19 cellular contexts compared by ENCODE assay signal in the genomic region with DNA sequence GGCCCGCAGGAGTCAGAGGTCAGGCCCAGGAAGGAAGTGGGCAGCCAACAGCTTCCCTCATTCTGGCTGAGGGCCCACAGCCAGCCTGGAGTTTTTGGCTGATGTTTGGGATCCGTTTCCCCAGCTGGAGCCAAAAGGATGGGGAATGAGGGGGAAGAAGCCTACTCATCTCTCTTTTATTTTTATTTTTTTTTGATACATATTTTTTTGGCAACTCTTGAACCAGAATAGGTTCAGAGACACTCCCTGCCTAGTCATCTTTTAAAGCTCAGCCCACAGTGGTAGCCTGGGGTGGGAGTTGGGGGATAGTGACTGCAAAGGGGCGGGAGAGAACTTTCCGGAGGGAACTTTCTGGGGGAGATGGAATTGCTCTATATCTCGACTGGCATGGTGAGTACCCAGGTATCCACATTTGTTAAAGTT. TPM values are rescaled to one million over a fixed set of nuclear protein-coding genes. Genes with fewer than 3 reads are reported as not detected.
A peak's percentile ranks its signal among the peaks of the same experiment; 100 is the strongest.
DNase-seq lines count a peak whose midpoint lies in the region; TF ChIP-seq lines count a peak whose summit lies in the region.
"Had no signal": no experiment of that assay in that cellular context is flagged by ENCODE, and none has a peak within 500 bp of the region (broad histone marks: within the 10 kb centered on the region; RNA-seq: fewer than 3 reads in every experiment).

No MANE protein-coding gene starts in this region.

- H2AK5ac ChIP-seq in neuronal stem cell (ENCODE audit: low read depth, low read length), result no peak overlapping the region

- H2BK5ac ChIP-seq in neuronal stem cell (ENCODE audit: low read length), result no peak overlapping the region

- H3F3A ChIP-seq in GM23248 (ENCODE audit: insufficient read depth), result no peaks in the 10 kb centered on the region; the same call in 1 of the 2 replicates

- H3K27me3 ChIP-seq in GM23248 (replicated peaks; ENCODE audit: insufficient read depth) (no peaks in the 10 kb centered on the region), neuronal stem cell (ENCODE audit: control insufficient read depth in 3 of 3, insufficient read depth in 3 of 3, low read depth in 1 of 3, low read length in 3 of 3) (peaks cover 0 to 57% (median 0%) of the 10 kb centered on the region in 3 experiments), suprapubic skin (peaks cover 23% of the 10 kb centered on the region)

- no peak overlapping the region for H2BK120ac ChIP-seq in neuronal stem cell (ENCODE audit: low read depth, low read length)

- H3K4ac ChIP-seq in neuronal stem cell (ENCODE audit: low read length), result no peak overlapping the region

- H3K9me3 ChIP-seq in GM23248 (ENCODE audit: low read depth) (no peaks in the 10 kb centered on the region), neuronal stem cell (replicated peaks in 1 of 2; ENCODE audit: control insufficient read depth in 2 of 2, insufficient read depth in 1 of 2, low read depth in 1 of 2, low read length in 2 of 2) (no peaks in the 10 kb centered on the region), suprapubic skin (no peaks in the 10 kb centered on the region)

- H3K9ac ChIP-seq in GM23248 (no peak overlapping the region), neuronal stem cell (ENCODE audit: low read depth, low read length, poor library complexity) (peak overlapping the region; percentile 35)

- H4K91ac ChIP-seq in neuronal stem cell (ENCODE audit: low read depth, low read length, poor library complexity), result no peak overlapping the region

- H3K27ac ChIP-seq in GM23248 (no peak overlapping the region), neuronal stem cell (replicated peaks; ENCODE audit: low read length) (no peak overlapping the region), suprapubic skin (no peak overlapping the region)
- H3K27ac ChIP-seq: SK-N-MC had no signal

- TF ChIP-seq POLR2A in suprapubic skin (IDR thresholded peaks at IDR 0.05), result no peak

- no peak overlapping the region for H3K23ac ChIP-seq in neuronal stem cell (ENCODE audit: low read depth, low read length, poor library complexity)

- H3K4me2 ChIP-seq in GM23248 (ENCODE audit: unreplicated experiment) (peak overlapping the region; percentile 26), neuronal stem cell (ENCODE audit: insufficient read depth, low read length, poor library complexity, severe bottlenecking) (no peak overlapping the region)

- in situ Hi-C loops in GM23248 (cut with MboI), result no loop called here
- in situ Hi-C loops in G401 (cut with HindIII; ENCODE audit: low sequenced_read_pairs), result loop anchor here (10.0 kb wide), 1 partner anchor 107 kb away; no protein-coding TSS in a partner anchor

- no peak overlapping the region for H2AFZ ChIP-seq in GM23248
- no peak overlapping the region for H2AFZ ChIP-seq in neuronal stem cell (ENCODE audit: low read length)

- H3K79me2 ChIP-seq in GM23248 (ENCODE audit: insufficient read depth), result no peaks in the 10 kb centered on the region

- H3K4me1 ChIP-seq in GM23248 (ENCODE audit: insufficient read depth) (no peaks in the 10 kb centered on the region; the same call in 1 of the 2 replicates), neuronal stem cell (ENCODE audit: control insufficient read depth in 2 of 2, insufficient read depth in 1 of 2, low read depth in 1 of 2, low read length in 2 of 2) (no peaks in the 10 kb centered on the region), suprapubic skin (peaks cover 28% of the 10 kb centered on the region)

- H4K20me1 ChIP-seq in GM23248 (ENCODE audit: insufficient read depth), result no peaks in the 10 kb centered on the region

- no peak for TF ChIP-seq EP300 in suprapubic skin (IDR thresholded peaks at IDR 0.05)

- 70 to 84% methylated on average over 5 of the region's 5 CpGs for WGBS in GM23248 (ENCODE audit: low coverage in 1 of 2, low lambda C conversion rate in 2 of 2, missing lambda C conversion rate in 2 of 2), 2 experiments
- WGBS in neuronal stem cell (ENCODE audit: extremely low coverage in 2 of 2, insufficient read length in 2 of 2, insufficient replicate concordance in 1 of 2), 2 donors, result no CpG with 5 or more reads among the region's 5 CpGs
- 72% methylated on average over 5 of the region's 5 CpGs for WGBS in suprapubic skin

- peaks cover 2% of the 10 kb centered on the region for H3K79me1 ChIP-seq in neuronal stem cell (ENCODE audit: low read depth, low read length)

- H3K36me3 ChIP-seq in GM23248 (ENCODE audit: low read depth), result no peaks in the 10 kb centered on the region
- H3K36me3 ChIP-seq in neuronal stem cell (replicated peaks in 1 of 2; ENCODE audit: control insufficient read depth in 2 of 2, insufficient read depth in 2 of 2, low read length in 2 of 2), result no peaks in the 10 kb centered on the region
- H3K36me3 ChIP-seq in suprapubic skin, result no peaks in the 10 kb centered on the region

- TF ChIP-seq CTCF in AG10803 (conservative IDR thresholded peaks at IDR 0.05; ENCODE audit: low read length), result no peak
- TF ChIP-seq CTCF in suprapubic skin (IDR thresholded peaks at IDR 0.05), result no peak

- peak overlapping the region; percentile 32 for H2BK15ac ChIP-seq in neuronal stem cell (ENCODE audit: low read length)

- peak overlapping the region; percentile 42 for H3K18ac ChIP-seq in neuronal stem cell (ENCODE audit: low read length)

- H3K14ac ChIP-seq in neuronal stem cell (ENCODE audit: low read length), result no peak overlapping the region

- H4K8ac ChIP-seq in neuronal stem cell (ENCODE audit: low read depth, low read length), result no peak overlapping the region

- peak; percentile 16 for DNase-seq in AG10803 (ENCODE audit: low read depth)
- DNase-seq in GM23248, result peak; percentile 11
- DNase-seq in NCI-H446 treated with DMSO at 0.1 percent for 48 hours (lab: John Stamatoyannopoulos, UW), result peak; percentile 25
- DNase-seq in neuronal stem cell (ENCODE audit: low spot score), result no peak
- no peak for DNase-seq in suprapubic skin (ENCODE audit: low spot score in 2 of 2)
- DNase-seq in G401 (ENCODE audit: low spot score), result no peak
- DNase-seq in stimulated activated CD4-positive, alpha-beta T cell treated with anti-CD3 and anti-CD28 coated beads, Interleukin-4, amount 100 ng/mL, for 24 hours, result no peak
- DNase-seq: HFFc6, Kasumi-1, NCI-H1436, NCI-H2029, NCI-H2171 treated with DMSO at 0.1 percent for 48 hours, NCI-H510A, NCI-H774, PC-3 had no signal

- no peak overlapping the region for H2BK12ac ChIP-seq in neuronal stem cell (ENCODE audit: low read length)

- H3K9me2 ChIP-seq in GM23248 (ENCODE audit: insufficient read depth), result no peaks in the 10 kb centered on the region

- H3K4me3 ChIP-seq in AG10803 (ENCODE audit: low read length) (no peak overlapping the region), GM23248 (no peak overlapping the region), neuronal stem cell (ENCODE audit: low read length in 2 of 2) (no peak overlapping the region), suprapubic skin (no peak overlapping the region)
- H3K4me3 ChIP-seq: SK-N-MC had no signal

RNA-seq across cellular contexts. Expression of gene MLN, which starts 54.3 kb away (rescaled TPM):
- not detected in 2 replicates for total RNA-seq in GM23248 (2014; rRNA removed; shearing (Covaris generic))
- polyA plus RNA-seq in GM23248 (2016; fragmentation: Nextera tagmentation; extraction: Ambion mirVana), result not detected in 2 replicates
- not detected for polyA plus RNA-seq in neuronal stem cell (2013, experiment 1 of 2)
- not detected for polyA plus RNA-seq in neuronal stem cell (2013, experiment 2 of 2)
- total RNA-seq in suprapubic skin, result not detected
- total RNA-seq in G401 (2014; rRNA removed; shearing (Covaris generic)), result 2.5 TPM in 1 of 2 replicates, not detected in the other
- total RNA-seq: Daoy, HFFc6, PC-3 had no signal
- polyA plus RNA-seq: CD14-positive monocyte, IgD-negative memory B cell had no signal

Comparison
In these comparisons a context has a peak if more than half of its experiments do, and no peak if none do; other contexts are left out.
1. DNase-seq: peak in AG10803 (single experiment), GM23248 (single experiment) and NCI-H446 treated with DMSO at 0.1 percent for 48 hours (single experiment); none in neuronal stem cell (single experiment), suprapubic skin (0 of 2), G401 (single experiment) and stimulated activated CD4-positive, alpha-beta T cell treated with anti-CD3 and anti-CD28 coated beads, Interleukin-4, amount 100 ng/mL, for 24 hours (single experiment).